In genomic region chr6:54327631-54328030, GRCh38 we compare ENCODE assay signal across 22 cellular contexts. TPM values are rescaled to one million over a fixed set of nuclear protein-coding genes. Genes with fewer than 3 reads are reported as not detected.
"Had no signal": no experiment of that assay in that cellular context is flagged by ENCODE, and none has a peak within 500 bp of the region (broad histone marks: within the 10 kb centered on the region; RNA-seq: fewer than 3 reads in every experiment).

No MANE protein-coding gene starts in this region.

- H3K4me3 ChIP-seq: colonic mucosa, gastrocnemius medialis, heart left ventricle, left ventricle myocardium inferior, tibial artery had no signal

- H3K9me3 ChIP-seq: colonic mucosa, gastrocnemius medialis had no signal

- H3K27me3 ChIP-seq: colonic mucosa, gastrocnemius medialis, heart left ventricle, tibial artery had no signal

- ATAC-seq: activated CD4-positive, CD25-positive, alpha-beta regulatory T cell treated with anti-CD3 and anti-CD28 coated beads, Interleukin-2, amount 50 U/mL, for 24 hours; activated T-cell treated with anti-CD3 and anti-CD28 coated beads, Interleukin-2, amount 50 U/mL, for 72 hours; gastrocnemius medialis; heart left ventricle had no signal

- H3K27ac Mint-ChIP-seq: activated T-cell treated with anti-CD3 and anti-CD28 coated beads, Interleukin-2, amount 50 U/mL, for 72 hours; nephron progenitor cell had no signal

- H3K36me3 ChIP-seq: colonic mucosa, gastrocnemius medialis, heart left ventricle, left ventricle myocardium inferior, tibial artery had no signal

- H3K27me3 Mint-ChIP-seq: central memory CD8-positive, alpha-beta T cell had no signal

- H3K4me1 ChIP-seq: colonic mucosa, gastrocnemius medialis, heart left ventricle, left ventricle myocardium inferior, tibial artery had no signal

- DNase-seq: activated CD8-positive, alpha-beta memory T cell treated with anti-CD3 and anti-CD28 coated beads for 24 hours; activated effector memory CD4-positive, alpha-beta T cell treated with anti-CD3 and anti-CD28 coated beads, Interleukin-2, amount 50 U/mL, for 16 hours; activated naive CD4-positive, alpha-beta T cell treated with anti-CD3 and anti-CD28 coated beads, Interleukin-2, amount 50 U/mL, for 16 hours; activated T-cell treated with anti-CD3 and anti-CD28 coated beads, Interleukin-2, amount 50 U/mL, for 72 hours; colonic mucosa; gastrocnemius medialis; heart left ventricle; left ventricle myocardium inferior; mammary epithelial cell; midbrain; nephron progenitor cell; nucleus accumbens; stimulated activated CD4-positive, alpha-beta T cell treated with anti-CD3 and anti-CD28 coated beads, Interleukin-12 subunit alpha, Interleukin-12 subunit beta, amount 100 ng/mL, for 4 hours; stimulated activated CD4-positive, alpha-beta T cell treated with anti-CD3 and anti-CD28 coated beads, Interleukin-1b, Interleukin-23, amount 100 ng/mL, for 48 hours; stimulated activated naive CD4-positive, alpha-beta T cell treated with Interleukin-2 at 50 U/mL for 16 hours; tibial artery had no signal

- H3K27ac ChIP-seq: colonic mucosa, gastrocnemius medialis, heart left ventricle, left ventricle myocardium inferior, tibial artery had no signal

- H3K4me1 Mint-ChIP-seq: central memory CD8-positive, alpha-beta T cell; nephron progenitor cell had no signal

- H3K4me3 Mint-ChIP-seq: activated T-cell treated with anti-CD3 and anti-CD28 coated beads, Interleukin-2, amount 50 U/mL, for 72 hours; central memory CD8-positive, alpha-beta T cell; nephron progenitor cell had no signal

RNA-seq across cellular contexts. Expression of gene TINAG, which starts 19.4 kb away (rescaled TPM):
- total RNA-seq: activated T-cell treated with anti-CD3 and anti-CD28 coated beads, Interleukin-2, amount 50 U/mL, for 72 hours; aorta; mammary epithelial cell; posterior vena cava; subcutaneous adipose tissue had no signal
- polyA plus RNA-seq: mammary epithelial cell, urinary bladder had no signal
